Comparison of ENCODE assay signal across 1 cellular context in the genomic region with DNA sequence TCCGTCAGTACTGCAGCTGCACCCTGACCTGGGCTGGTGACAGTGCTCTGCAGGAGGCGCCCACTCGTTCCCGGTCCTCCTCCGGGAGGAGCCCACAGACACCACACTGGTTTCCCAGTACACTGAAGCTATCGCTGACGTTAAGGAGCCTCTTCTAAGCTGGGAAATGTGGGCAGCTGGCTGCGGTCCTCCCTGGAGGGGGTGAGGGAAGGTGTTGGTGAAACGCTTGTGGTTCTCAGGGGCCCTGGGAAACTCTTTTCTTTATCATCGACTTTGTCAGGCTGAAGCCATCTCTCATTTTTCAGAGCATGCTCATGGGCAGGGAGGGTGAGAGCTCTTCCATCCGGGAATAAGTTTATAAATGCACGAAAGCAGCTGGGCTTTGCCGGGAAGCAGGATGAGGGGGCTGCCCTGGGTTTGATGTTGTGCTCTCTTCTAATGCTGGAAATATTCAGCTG.
TF ChIP-seq lines count a peak whose summit lies in the region.

No MANE protein-coding gene starts in this region.

TF ChIP-seq in IMR-90, 13 proteins besides CTCF, POLR2A, EP300 and RAD21:
- TF ChIP-seq NFE2L2 (IDR thresholded peaks at IDR 0.05; ENCODE audit: low read depth, low read length) (no peak), RFX5 (IDR thresholded peaks at IDR 0.05; ENCODE audit: low read depth, low read length) (no peak), BHLHE40 (IDR thresholded peaks at IDR 0.05; ENCODE audit: low read depth, low read length) (no peak), CEBPB (IDR thresholded peaks at IDR 0.05; ENCODE audit: low read depth, low read length) (no peak), MAFK (IDR thresholded peaks at IDR 0.05; ENCODE audit: low read depth, low read length) (no peak), CHD1 (IDR thresholded peaks at IDR 0.05; ENCODE audit: low read depth, low read length) (no peak), SMC3 (IDR thresholded peaks at IDR 0.05; ENCODE audit: low read depth, low read length) (no peak), FOS (IDR thresholded peaks at IDR 0.05; ENCODE audit: low read depth, low read length) (no peak), RCOR1 (IDR thresholded peaks at IDR 0.05; ENCODE audit: insufficient replicate concordance, low read length) (no peak), MXI1 (IDR thresholded peaks at IDR 0.05; ENCODE audit: borderline replicate concordance, low read depth, low read length) (no peak), MAZ (IDR thresholded peaks at IDR 0.05; ENCODE audit: borderline replicate concordance, low read depth, low read length) (no peak)
- TF ChIP-seq, protein P1, sequence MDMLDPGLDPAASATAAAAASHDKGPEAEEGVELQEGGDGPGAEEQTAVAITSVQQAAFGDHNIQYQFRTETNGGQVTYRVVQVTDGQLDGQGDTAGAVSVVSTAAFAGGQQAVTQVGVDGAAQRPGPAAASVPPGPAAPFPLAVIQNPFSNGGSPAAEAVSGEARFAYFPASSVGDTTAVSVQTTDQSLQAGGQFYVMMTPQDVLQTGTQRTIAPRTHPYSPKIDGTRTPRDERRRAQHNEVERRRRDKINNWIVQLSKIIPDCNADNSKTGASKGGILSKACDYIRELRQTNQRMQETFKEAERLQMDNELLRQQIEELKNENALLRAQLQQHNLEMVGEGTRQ (IDR thresholded peaks at IDR 0.05; ENCODE audit: low read depth, low read length) = no peak
- TF ChIP-seq, protein P2, sequence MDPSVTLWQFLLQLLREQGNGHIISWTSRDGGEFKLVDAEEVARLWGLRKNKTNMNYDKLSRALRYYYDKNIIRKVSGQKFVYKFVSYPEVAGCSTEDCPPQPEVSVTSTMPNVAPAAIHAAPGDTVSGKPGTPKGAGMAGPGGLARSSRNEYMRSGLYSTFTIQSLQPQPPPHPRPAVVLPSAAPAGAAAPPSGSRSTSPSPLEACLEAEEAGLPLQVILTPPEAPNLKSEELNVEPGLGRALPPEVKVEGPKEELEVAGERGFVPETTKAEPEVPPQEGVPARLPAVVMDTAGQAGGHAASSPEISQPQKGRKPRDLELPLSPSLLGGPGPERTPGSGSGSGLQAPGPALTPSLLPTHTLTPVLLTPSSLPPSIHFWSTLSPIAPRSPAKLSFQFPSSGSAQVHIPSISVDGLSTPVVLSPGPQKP (IDR thresholded peaks at IDR 0.05; ENCODE audit: borderline replicate concordance, low read depth, low read length) = no peak
